8 cellular contexts compared by ENCODE assay signal in the genomic region with DNA sequence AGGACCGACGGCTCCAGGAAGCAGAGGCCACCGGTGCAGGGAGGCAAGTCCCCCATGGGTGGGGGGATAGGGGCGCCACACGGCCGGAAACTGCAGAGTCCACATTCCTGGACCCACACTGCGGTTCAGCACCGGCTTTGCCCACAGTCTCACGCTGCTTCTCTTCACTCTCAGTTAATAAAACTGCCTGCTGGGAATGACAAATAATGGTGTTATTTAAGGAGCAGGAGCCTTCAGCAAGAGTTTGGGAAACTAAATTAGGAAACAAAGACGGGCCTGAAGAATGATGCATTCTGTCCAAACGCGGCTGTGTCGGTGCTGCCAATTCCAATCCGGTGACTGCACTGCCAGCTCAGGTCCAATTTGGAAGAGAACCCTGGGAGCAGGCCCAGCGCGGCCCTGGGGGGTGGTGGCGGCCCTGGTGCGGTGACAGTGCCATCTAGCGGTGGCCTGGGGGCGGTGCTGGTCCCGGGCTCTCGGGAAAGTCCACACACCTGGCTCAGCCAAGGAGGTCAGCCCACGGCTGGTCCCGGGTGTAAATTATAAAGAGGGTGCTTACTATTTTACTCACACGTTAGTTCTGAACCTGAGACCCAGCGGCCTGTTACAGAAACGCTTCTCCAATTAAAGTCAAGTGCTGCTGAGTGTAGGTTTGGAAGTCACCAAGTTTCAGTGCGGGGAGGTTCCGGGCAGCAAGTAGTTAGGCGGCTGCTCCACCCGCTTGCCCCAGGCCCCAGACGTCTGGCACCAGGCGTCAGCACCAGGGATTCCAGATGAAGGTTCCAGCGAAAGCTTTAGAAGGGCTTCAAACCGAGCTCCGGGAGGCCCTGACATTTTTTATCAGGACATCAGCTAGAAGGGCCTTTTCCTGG.
A peak's percentile ranks its signal among the peaks of the same experiment; 100 is the strongest.
DNase-seq lines count a peak whose midpoint lies in the region; ATAC-seq, FAIRE-seq and TF ChIP-seq lines count a peak whose summit lies in the region.

No MANE protein-coding gene starts in this region.

- FAIRE-seq in D721Med (lab: Jason Lieb, UNC): no peak

- peak; percentile 94 for ATAC-seq in GM21515 (IDR thresholded peaks at IDR 0.05; ENCODE audit: unreplicated experiment)

- in situ Hi-C loops in T47D (cut with HindIII; ENCODE audit: low pct_unique_long_range_greater_than_20kb, low sequenced_read_pairs): no loop called here

- peak; percentile 74 for TF ChIP-seq CTCF in D721Med (IDR thresholded peaks at IDR 0.05; ENCODE audit: insufficient read depth, missing control alignments)

- peak; percentile 74 for DNase-seq in D721Med (ENCODE audit: insufficient read length, low spot score)
- peak; percentile 74 for DNase-seq in HuH-7.5 (ENCODE audit: low spot score)
- peak; percentile 34 for DNase-seq in UCSD-AML1 (lab: John Stamatoyannopoulos, UW; ENCODE audit: unreplicated experiment)
- peak; percentile 58 to 69 for DNase-seq in T47D (ENCODE audit: low read depth in 1 of 2, low spot score in 1 of 2)
- peak; percentile 98 for DNase-seq in islet precursor cell
- DNase-seq in smooth muscle cell of the brain vasculature (ENCODE audit: low read depth, low spot score): peak; percentile 31
- no peak for DNase-seq in NOMO-1 (lab: John Stamatoyannopoulos, UW; ENCODE audit: unreplicated experiment in 2 of 2)

Comparison
In these comparisons a context has a peak if more than half of its experiments do, and no peak if none do; other contexts are left out.
1. DNase-seq: peak in D721Med (single experiment), HuH-7.5 (single experiment), UCSD-AML1 (single experiment), T47D (2 of 2), islet precursor cell (single experiment) and smooth muscle cell of the brain vasculature (single experiment); none in NOMO-1 (0 of 2).